ENCODE assay signal across 17 cellular contexts in genomic region chr15:34217587-34218225, GRCh38. TPM values are rescaled to one million over a fixed set of nuclear protein-coding genes. Genes with fewer than 3 reads are reported as not detected.
A peak's percentile ranks its signal among the peaks of the same experiment; 100 is the strongest.
DNase-seq lines count a peak whose midpoint lies in the region; ATAC-seq and TF ChIP-seq lines count a peak whose summit lies in the region.
"Had no signal": no experiment of that assay in that cellular context is flagged by ENCODE, and none has a peak within 500 bp of the region (broad histone marks: within the 10 kb centered on the region; RNA-seq: fewer than 3 reads in every experiment).

No MANE protein-coding gene starts in this region.

- peak overlapping the region; percentile 53 for H3K4me2 ChIP-seq in HCT116 (ENCODE audit: low read length)
- H3K4me2 ChIP-seq in H9 (ENCODE audit: insufficient read depth, insufficient read length, low read length) = no peak overlapping the region
- H3K4me2 ChIP-seq: BLaER1 treated with 17β-estradiol and CSF1 and Interleukin-3, amounts not matched to agents 10 nM and 100 nM had no signal

- peaks cover 3 to 15% of the 10 kb centered on the region in 2 experiments; a peak in 3 of 4 replicates for H3K4me1 ChIP-seq in HCT116 (ENCODE audit: control insufficient read depth in 1 of 2, insufficient read depth in 2 of 2, low read length in 2 of 2)
- H3K4me1 ChIP-seq in H9 (ENCODE audit: insufficient read depth, low read length) = peaks cover 13% of the 10 kb centered on the region; the same call in 1 of the 2 replicates
- H3K4me1 ChIP-seq: parathyroid adenoma, Peyer's patch had no signal

- DNase-seq in AG09309 (ENCODE audit: low read depth) (peak; percentile 40), HCT116 (ENCODE audit: low read depth, low spot score) (no peak), iris pigment epithelial cell (ENCODE audit: low read depth) (peak; percentile 19), NCI-H510A (lab: John Stamatoyannopoulos, UW) (no peak), H9 (no peak), NCI-H1048 (lab: John Stamatoyannopoulos, UW) (no peak), SIG-M5 treated with dmso at 0.1 percent for 504 hours (lab: John Stamatoyannopoulos, UW; ENCODE audit: unreplicated experiment) (no peak)
- DNase-seq: activated CD4-positive, alpha-beta T cell treated with anti-CD3 and anti-CD28 coated beads, Interleukin-2, amount 50 U/mL, for 48 hours; anterior cingulate cortex; mucosa of descending colon; NCI-H1105 treated with DMSO at 0.1 percent for 48 hours; NCI-H524; Peyer's patch had no signal

- H3K79me2 ChIP-seq in HCT116 (ENCODE audit: insufficient read depth, low read length) (no peaks in the 10 kb centered on the region), H9 (ENCODE audit: insufficient read depth, low read length) (no peaks in the 10 kb centered on the region)
- H3K79me2 ChIP-seq: parathyroid adenoma had no signal

- no CpG with 5 or more reads among the region's 7 CpGs for WGBS in H9 (ENCODE audit: extremely low coverage, insufficient read length, low lambda C conversion rate)

- no peaks in the 10 kb centered on the region for H4K20me1 ChIP-seq in HCT116 (ENCODE audit: insufficient read depth)
- H4K20me1 ChIP-seq in H9 (ENCODE audit: control insufficient read depth, insufficient read depth, insufficient read length) = no peaks in the 10 kb centered on the region
- H4K20me1 ChIP-seq: BLaER1 treated with 17β-estradiol and CSF1 and Interleukin-3, amounts not matched to agents 10 nM and 100 nM had no signal

- H3K27me3 ChIP-seq in HCT116 (ENCODE audit: insufficient read depth, low read length) = no peaks in the 10 kb centered on the region
- no peaks in the 10 kb centered on the region for H3K27me3 ChIP-seq in H9 (ENCODE audit: insufficient read depth, low read length)
- H3K27me3 ChIP-seq: BLaER1 treated with 17β-estradiol and CSF1 and Interleukin-3, amounts not matched to agents 10 nM and 100 nM; Peyer's patch had no signal

- H2BK12ac ChIP-seq in H9 (ENCODE audit: insufficient read length, low read depth, low read length) = no peak overlapping the region

- peaks cover 2% of the 10 kb centered on the region for H3K27me3 Mint-ChIP-seq in activated T-helper 17 cell treated with anti-CD3 and anti-CD28 coated beads, Interleukin-2, amount 50 U/mL, for 72 hours
- no peaks in the 10 kb centered on the region for H3K27me3 Mint-ChIP-seq in H9 (ENCODE audit: low read depth)

- H4K5ac ChIP-seq in H9 (ENCODE audit: insufficient read length, low read depth, low read length) = no peak overlapping the region

- POLR2A ChIA-PET in HCT116 (lab: Charles Lee) = no interaction called here

- TF ChIP-seq POLR2A in HCT116 (IDR thresholded peaks at IDR 0.05; ENCODE audit: borderline replicate concordance, extremely low read depth, insufficient read depth, insufficient read length) = no peak

- no peak overlapping the region for H2BK5ac ChIP-seq in H9 (ENCODE audit: insufficient read length, low read length)

- H3K9me3 ChIP-seq in HCT116 (ENCODE audit: control insufficient read depth in 1 of 2, insufficient read depth in 1 of 2, low read depth in 1 of 2, low read length in 2 of 2) (no peaks in the 10 kb centered on the region), H9 (ENCODE audit: control insufficient read depth, low read depth, low read length) (no peaks in the 10 kb centered on the region)
- H3K9me3 ChIP-seq: BLaER1 treated with 17β-estradiol and CSF1 and Interleukin-3, amounts not matched to agents 10 nM and 100 nM; mucosa of descending colon; Peyer's patch had no signal

- intact Hi-C loops in HCT116 (cut with micrococcal nuclease) = no loop called here

- H2BK120ac ChIP-seq in H9 (ENCODE audit: low read depth, low read length, poor library complexity, severe bottlenecking) = no peak overlapping the region

- H3K79me1 ChIP-seq in H9 (ENCODE audit: insufficient read depth, low read depth, low read length, poor library complexity, severe bottlenecking) = no peaks in the 10 kb centered on the region

- H3K4me3 Mint-ChIP-seq in activated T-helper 17 cell treated with anti-CD3 and anti-CD28 coated beads, Interleukin-2, amount 50 U/mL, for 72 hours = no peak overlapping the region
- H3K4me3 Mint-ChIP-seq in H9 = no peak overlapping the region

- H3K4me3 ChIP-seq in AG09309 (ENCODE audit: control insufficient read depth, low read depth, low read length) = no peak overlapping the region
- H3K4me3 ChIP-seq in HCT116 (replicated peaks in 1 of 2; ENCODE audit: low read depth in 1 of 2, low read length in 2 of 2) = no peak overlapping the region
- H3K4me3 ChIP-seq: BLaER1 treated with 17β-estradiol and CSF1 and Interleukin-3, amounts not matched to agents 10 nM and 100 nM; mucosa of descending colon; Peyer's patch had no signal

- H3K14ac ChIP-seq in H9 (ENCODE audit: insufficient read depth, low read length) = no peak overlapping the region

- no peak overlapping the region for H3K56ac ChIP-seq in H9 (ENCODE audit: insufficient read length, low read depth, low read length)

- no peak overlapping the region for H2BK20ac ChIP-seq in H9 (ENCODE audit: low read depth, low read length, poor library complexity, severe bottlenecking)

- H3K9ac ChIP-seq in HCT116 (ENCODE audit: low read length) (no peak overlapping the region), H9 (ENCODE audit: extremely low read depth, insufficient read length, low read length) (no peak overlapping the region)
- H3K9ac ChIP-seq: BLaER1 treated with 17β-estradiol and CSF1 and Interleukin-3, amounts not matched to agents 10 nM and 100 nM; parathyroid adenoma had no signal

- H3K23me2 ChIP-seq in H9 (ENCODE audit: insufficient read length, low read depth, low read length, poor library complexity, severe bottlenecking) = peaks cover 2% of the 10 kb centered on the region

- H3K18ac ChIP-seq in H9 (ENCODE audit: insufficient read length, low read depth, low read length) = no peak overlapping the region

- no peaks in the 10 kb centered on the region for H3K4me1 Mint-ChIP-seq in activated T-helper 17 cell treated with anti-CD3 and anti-CD28 coated beads, Interleukin-2, amount 50 U/mL, for 72 hours
- H3K4me1 Mint-ChIP-seq in H9 = peaks cover 23 to 27% of the 10 kb centered on the region in 2 experiments

- H3K9me3 Mint-ChIP-seq in activated T-helper 17 cell treated with anti-CD3 and anti-CD28 coated beads, Interleukin-2, amount 50 U/mL, for 72 hours = no peaks in the 10 kb centered on the region
- H3K9me3 Mint-ChIP-seq in H9 = no peaks in the 10 kb centered on the region
- H3K9me3 Mint-ChIP-seq: activated T-helper 2 cell treated with anti-CD3 and anti-CD28 coated beads, Interferon-gamma antibody, Interleukin-2, Interleukin-4, amounts not matched to agents 10 μg/mL and 5 μg/mL and 100 μg/mL, durations not matched to agents 14 hours and 24 hours and 36 hours had no signal

- no peak overlapping the region for H4K8ac ChIP-seq in H9 (replicated peaks; ENCODE audit: insufficient read length, low read depth, low read length)

- peak overlapping the region; percentile 17 for H3K27ac Mint-ChIP-seq in activated T-helper 17 cell treated with anti-CD3 and anti-CD28 coated beads, Interleukin-2, amount 50 U/mL, for 72 hours
- no peak overlapping the region for H3K27ac Mint-ChIP-seq in H9
- H3K27ac Mint-ChIP-seq: activated T-helper 2 cell treated with anti-CD3 and anti-CD28 coated beads, Interferon-gamma antibody, Interleukin-2, Interleukin-4, amounts not matched to agents 10 μg/mL and 5 μg/mL and 100 μg/mL, durations not matched to agents 14 hours and 24 hours and 36 hours had no signal

- H3K27ac ChIP-seq in HCT116 (ENCODE audit: low read depth, low read length) = no peak overlapping the region
- H3K27ac ChIP-seq in H9 (ENCODE audit: insufficient read length, low read depth, low read length) = no peak overlapping the region
- H3K27ac ChIP-seq: BLaER1 treated with 17β-estradiol and CSF1 and Interleukin-3, amounts not matched to agents 10 nM and 100 nM; parathyroid adenoma; Peyer's patch had no signal

- TF ChIP-seq RAD21 in HCT116 (IDR thresholded peaks at IDR 0.05; ENCODE audit: low read depth) = no peak

- H3K23ac ChIP-seq in H9 (ENCODE audit: insufficient read length, low read depth, low read length) = no peak overlapping the region

- no peak overlapping the region for H2BK15ac ChIP-seq in H9 (ENCODE audit: low read depth, low read length)

- H3T11ph ChIP-seq in H9 (ENCODE audit: low read length) = no peak overlapping the region

- TF ChIP-seq CTCF in AG09309 (IDR thresholded peaks at IDR 0.05; ENCODE audit: control insufficient read depth, insufficient read depth, low read depth, low read length, missing control alignments) = no peak
- TF ChIP-seq CTCF in HCT116 (IDR thresholded peaks at IDR 0.05 in 2 of 3, conservative IDR thresholded peaks at IDR 0.05 in 1 of 3; ENCODE audit: borderline replicate concordance in 1 of 3, insufficient read depth in 1 of 3, low read depth in 2 of 3, low read length in 2 of 3) = no peak
- TF ChIP-seq CTCF in H9 (conservative IDR thresholded peaks at IDR 0.05) = no peak

- peak overlapping the region; percentile 50 for H2AFZ ChIP-seq in HCT116 (ENCODE audit: low read depth, low read length, poor library complexity, severe bottlenecking)
- no peak overlapping the region for H2AFZ ChIP-seq in H9 (ENCODE audit: low read length)
- H2AFZ ChIP-seq: parathyroid adenoma had no signal

- H4K91ac ChIP-seq in H9 (ENCODE audit: insufficient read length, low read depth, low read length) = no peak overlapping the region

- no peaks in the 10 kb centered on the region for H3K36me3 ChIP-seq in HCT116 (ENCODE audit: control insufficient read depth in 1 of 2, insufficient read depth in 2 of 2, low read length in 2 of 2)
- H3K36me3 ChIP-seq: BLaER1 treated with 17β-estradiol and CSF1 and Interleukin-3, amounts not matched to agents 10 nM and 100 nM; Peyer's patch had no signal

- CTCF ChIA-PET in HCT116 (lab: Charles Lee) = interaction anchor here (0.8 kb wide), 1 partner anchor 8 kb away, joined by 3 read pairs; the partner anchor contains the start of gene KATNBL1

- H3K36me3 Mint-ChIP-seq in activated T-helper 17 cell treated with anti-CD3 and anti-CD28 coated beads, Interleukin-2, amount 50 U/mL, for 72 hours (ENCODE audit: low read depth) = no peaks in the 10 kb centered on the region
- H3K36me3 Mint-ChIP-seq in H9 (ENCODE audit: insufficient read depth in 1 of 3, low read depth in 3 of 3) = no peaks in the 10 kb centered on the region

- RAD21 ChIA-PET in HCT116 (lab: Charles Lee; ENCODE audit: low non-redundant PET in 1 of 2, low total read pairs in 2 of 2, uncharacterized antibody in 2 of 2, unreplicated experiment in 2 of 2) = no interaction called here

- no peak overlapping the region for H3K4ac ChIP-seq in H9 (ENCODE audit: low read depth, low read length)

- no peaks in the 10 kb centered on the region for H3K9me2 ChIP-seq in HCT116 (ENCODE audit: insufficient read depth)

- BruUV-seq in HCT116 (replicated peaks; lab: Mats Ljungman, UMichigan) = no TSS peak

- peak; percentile 65 for ATAC-seq in HCT116
- peak; percentile 72 for ATAC-seq in activated T-helper 17 cell treated with anti-CD3 and anti-CD28 coated beads, Interleukin-2, amount 50 U/mL, for 72 hours (replicated peaks)
- ATAC-seq: mucosa of descending colon had no signal

- no peak overlapping the region for H2AK5ac ChIP-seq in H9 (ENCODE audit: insufficient read length, low read length)

RNA-seq across cellular contexts. Expression of gene EMC4, which starts 7.1 kb away (rescaled TPM):
- total RNA-seq in HCT116 (2021; ENCODE audit: unreplicated experiment) = 101 TPM
- polyA plus RNA-seq in HCT116 (2012) = 104 and 110 TPM in 2 replicates
- 100 to 1,000 TPM in 1 of 2 donors, 10 to 100 TPM in 1; 83.0 to 118 TPM for total RNA-seq in activated T-helper 17 cell treated with anti-CD3 and anti-CD28 coated beads, Interleukin-2, amount 50 U/mL, for 72 hours
- 108 and 109 TPM in 2 replicates for total RNA-seq in H9 (2021)

RNA-seq across cellular contexts. Expression of gene KATNBL1, which starts 7.8 kb away (rescaled TPM):
- total RNA-seq in HCT116 (2021; ENCODE audit: unreplicated experiment) (40.5 TPM), H9 (2021) (43.5 and 46.8 TPM in 2 replicates)
- 6.7 and 10.1 TPM in 2 replicates for polyA plus RNA-seq in HCT116 (2012)
- 10 to 100 TPM; 41.6 to 51.3 TPM for total RNA-seq in activated T-helper 17 cell treated with anti-CD3 and anti-CD28 coated beads, Interleukin-2, amount 50 U/mL, for 72 hours

Comparison
In these comparisons a context has a peak if more than half of its experiments do, and no peak if none do; other contexts are left out.
1. DNase-seq: peak in AG09309 (single experiment) and iris pigment epithelial cell (single experiment); none in HCT116 (single experiment), NCI-H510A (single experiment), H9 (single experiment), NCI-H1048 (single experiment) and SIG-M5 treated with dmso at 0.1 percent for 504 hours (single experiment).